Comparison of ENCODE assay signal across 11 cellular contexts in the genomic region with DNA sequence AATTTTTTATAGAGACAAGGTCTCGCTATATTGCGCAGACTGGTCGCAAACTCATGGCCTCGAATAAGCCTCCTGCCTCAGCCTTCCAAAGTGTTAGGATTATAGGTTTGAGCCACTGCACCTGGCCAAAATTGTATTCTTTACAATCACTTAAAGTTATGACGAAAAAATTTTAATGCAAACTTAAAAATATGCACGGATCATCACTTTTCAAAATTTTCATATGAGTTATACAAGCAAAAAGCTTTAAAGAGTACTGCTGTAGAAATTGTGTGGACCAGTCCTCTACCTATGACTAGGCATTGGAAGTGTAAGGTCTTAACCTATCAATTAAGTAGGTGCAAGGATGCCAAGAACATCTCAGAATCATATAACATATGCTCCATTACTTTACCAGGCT.
"Had no signal": no experiment of that assay in that cellular context is flagged by ENCODE, and none has a peak within 500 bp of the region (broad histone marks: within the 10 kb centered on the region; RNA-seq: fewer than 3 reads in every experiment).

No MANE protein-coding gene starts in this region.

- H3K9me3 ChIP-seq: HAP-1 had no signal

- FAIRE-seq: H1, H54 had no signal

- H3K27ac ChIP-seq: GM23248 had no signal

- DNase-seq: GM23248, GOT3, H7, H9, HCEC 1CT, HFFc6 had no signal

- H3K9ac ChIP-seq: GM23248 had no signal

- H3K4me3 ChIP-seq: GM23248, GM23338, HAP-1 had no signal

- H3K9me3 Mint-ChIP-seq: HFFc6 had no signal

- H2AFZ ChIP-seq: GM23248, GM23338 had no signal

- H3K27ac Mint-ChIP-seq: GM23338, H9, HFFc6 had no signal

- ATAC-seq: GM23338, HCT116 had no signal

- H3K4me3 Mint-ChIP-seq: GM23338, H9, HFFc6 had no signal

- H3K4me2 ChIP-seq: GM23338 had no signal
